9 cellular contexts compared by ENCODE assay signal in the genomic region with DNA sequence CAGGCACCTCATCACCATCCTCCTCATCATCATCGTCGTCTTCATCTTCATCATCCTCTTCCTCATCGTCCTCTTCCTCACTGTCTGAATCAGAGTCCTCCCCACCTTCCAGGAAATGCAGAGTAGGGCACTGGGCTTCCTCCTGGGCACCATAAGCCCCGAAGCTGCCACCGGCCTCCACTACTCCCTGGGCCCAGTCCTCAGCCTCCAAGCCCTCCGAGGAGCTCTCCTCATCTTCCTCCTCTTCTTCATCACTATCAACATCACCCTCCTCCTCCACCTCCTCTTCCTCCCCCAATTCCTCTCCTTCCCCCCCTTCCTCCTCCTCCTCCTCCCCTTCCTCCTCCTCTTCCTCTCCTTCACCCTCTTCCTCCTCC. TPM values are rescaled to one million over a fixed set of nuclear protein-coding genes. Genes with fewer than 3 reads are reported as not detected.
DNase-seq lines count a peak whose midpoint lies in the region; ATAC-seq and TF ChIP-seq lines count a peak whose summit lies in the region.
"Had no signal": no experiment of that assay in that cellular context is flagged by ENCODE, and none has a peak within 500 bp of the region (broad histone marks: within the 10 kb centered on the region; RNA-seq: fewer than 3 reads in every experiment).

No MANE protein-coding gene starts in this region.

- H3K4me3 Mint-ChIP-seq in activated T-cell treated with anti-CD3 and anti-CD28 coated beads, Interleukin-2, amount 50 U/mL, for 24 hours: peak overlapping the region; percentile 63
- peak overlapping the region; percentile 67 for H3K4me3 Mint-ChIP-seq in activated naive CD8-positive, alpha-beta T cell treated with anti-CD3 and anti-CD28 coated beads, Interleukin-2, amount 10 ng/mL, durations not matched to agents 7 days and 5 days
- peak overlapping the region; percentile 13 to 61 (median 58) for H3K4me3 Mint-ChIP-seq in immature natural killer cell

- H3K27me3 ChIP-seq in tibial nerve: no peaks in the 10 kb centered on the region

- no peaks in the 10 kb centered on the region for H3K9me3 Mint-ChIP-seq in activated T-cell treated with anti-CD3 and anti-CD28 coated beads, Interleukin-2, amount 50 U/mL, for 24 hours
- H3K9me3 Mint-ChIP-seq in activated naive CD8-positive, alpha-beta T cell treated with anti-CD3 and anti-CD28 coated beads, Interleukin-2, amount 10 ng/mL, durations not matched to agents 7 days and 5 days: no peaks in the 10 kb centered on the region
- no peaks in the 10 kb centered on the region for H3K9me3 Mint-ChIP-seq in immature natural killer cell

- peaks cover 0 to 22% (median 0%) of the 10 kb centered on the region in 3 donors for H3K36me3 ChIP-seq in tibial nerve

- peaks cover 0 to 73% (median 30%) of the 10 kb centered on the region in 4 donors for H3K4me1 ChIP-seq in tibial nerve

- H3K4me3 ChIP-seq in tibial nerve: peak overlapping the region in 2 of 4 donors; percentile 68 to 71

- H3K27me3 Mint-ChIP-seq in activated T-cell treated with anti-CD3 and anti-CD28 coated beads, Interleukin-2, amount 50 U/mL, for 24 hours: no peaks in the 10 kb centered on the region
- H3K27me3 Mint-ChIP-seq in activated naive CD8-positive, alpha-beta T cell treated with anti-CD3 and anti-CD28 coated beads, Interleukin-2, amount 10 ng/mL, durations not matched to agents 7 days and 5 days: peaks cover 15% of the 10 kb centered on the region
- H3K27me3 Mint-ChIP-seq in immature natural killer cell (ENCODE audit: low read depth in 3 of 3): peaks cover 2 to 6% (median 2%) of the 10 kb centered on the region in 3 donors

- POLR2A ChIA-PET in activated naive CD8-positive, alpha-beta T cell treated with anti-CD3 and anti-CD28 coated beads, Interleukin-2, amount 10 ng/mL, durations not matched to agents 7 days and 5 days (lab: Charles Lee): interaction anchor here (0.5 to 9.0 kb wide), 7 partner anchors 11 to 298 kb away, joined by 3 to 53 read pairs (median 7); a partner anchor contains a TSS

- H3K9me3 ChIP-seq in tibial nerve: no peaks in the 10 kb centered on the region

- no peak for TF ChIP-seq POLR2A in tibial nerve (IDR thresholded peaks at IDR 0.05)

- H3K36me3 Mint-ChIP-seq in activated T-cell treated with anti-CD3 and anti-CD28 coated beads, Interleukin-2, amount 50 U/mL, for 24 hours (ENCODE audit: low read depth): peaks cover 27% of the 10 kb centered on the region
- peaks cover 5% of the 10 kb centered on the region for H3K36me3 Mint-ChIP-seq in activated naive CD8-positive, alpha-beta T cell treated with anti-CD3 and anti-CD28 coated beads, Interleukin-2, amount 10 ng/mL, durations not matched to agents 7 days and 5 days
- no peaks in the 10 kb centered on the region for H3K36me3 Mint-ChIP-seq in immature natural killer cell

- TF ChIP-seq CTCF in tibial nerve (IDR thresholded peaks at IDR 0.05): no peak

- H3K4me1 Mint-ChIP-seq in activated T-cell treated with anti-CD3 and anti-CD28 coated beads, Interleukin-2, amount 50 U/mL, for 24 hours (ENCODE audit: low read depth): peaks cover 53% of the 10 kb centered on the region
- H3K4me1 Mint-ChIP-seq in activated naive CD8-positive, alpha-beta T cell treated with anti-CD3 and anti-CD28 coated beads, Interleukin-2, amount 10 ng/mL, durations not matched to agents 7 days and 5 days: peaks cover 38% of the 10 kb centered on the region
- H3K4me1 Mint-ChIP-seq in immature natural killer cell: peaks cover 53 to 55% of the 10 kb centered on the region in 2 donors

- no peak for DNase-seq in activated T-cell treated with anti-CD3 and anti-CD28 coated beads, Interleukin-2, amount 50 U/mL, for 24 hours
- DNase-seq in activated T-cell treated with anti-CD3 and anti-CD28 coated beads, Interleukin-2, amount 50 U/mL, for 48 hours: no peak
- DNase-seq in activated naive CD8-positive, alpha-beta T cell treated with anti-CD3 and anti-CD28 coated beads, Interleukin-2, amount 10 ng/mL, durations not matched to agents 7 days and 5 days: no peak
- DNase-seq in immature natural killer cell (no peak), substantia nigra (lab: John Stamatoyannopoulos, UW) (no peak), COLO668 (lab: John Stamatoyannopoulos, UW; ENCODE audit: unreplicated experiment) (no peak), GM19240 (ENCODE audit: insufficient read length, low spot score) (no peak), tibial nerve (ENCODE audit: low spot score in 2 of 2) (no peak)
- DNase-seq: kidney glomerular epithelial cell had no signal

- TF ChIP-seq EP300 in tibial nerve (IDR thresholded peaks at IDR 0.05): no peak

- H3K27ac ChIP-seq in substantia nigra (ENCODE audit: low read depth, low read length, poor library complexity, severe bottlenecking) (peak overlapping the region; percentile 23), tibial nerve (peak overlapping the region in 2 of 4 donors; percentile 54 to 87)

- WGBS in tibial nerve, 2 donors: 82 to 85% methylated on average over 6 of the region's 6 CpGs

- no peak for ATAC-seq in activated naive CD8-positive, alpha-beta T cell treated with anti-CD3 and anti-CD28 coated beads, Interleukin-2, amount 10 ng/mL, durations not matched to agents 7 days and 5 days (ENCODE audit: low read depth)

- peak overlapping the region; percentile 90 for H3K27ac Mint-ChIP-seq in activated T-cell treated with anti-CD3 and anti-CD28 coated beads, Interleukin-2, amount 50 U/mL, for 24 hours
- peak overlapping the region; percentile 56 for H3K27ac Mint-ChIP-seq in activated naive CD8-positive, alpha-beta T cell treated with anti-CD3 and anti-CD28 coated beads, Interleukin-2, amount 10 ng/mL, durations not matched to agents 7 days and 5 days
- peak overlapping the region; percentile 26 to 75 (median 54) for H3K27ac Mint-ChIP-seq in immature natural killer cell

RNA-seq across cellular contexts. Expression of a gene that starts 1.7 kb away (rescaled TPM):
- total RNA-seq in activated naive CD8-positive, alpha-beta T cell treated with anti-CD3 and anti-CD28 coated beads, Interleukin-2, amount 10 ng/mL, durations not matched to agents 7 days and 5 days: 10 to 100 TPM; 63.3 to 65.7 TPM
- 1 to 10 TPM; 1.0 to 1.7 (median 1.1) TPM for polyA plus RNA-seq in immature natural killer cell
- total RNA-seq in tibial nerve: 100 to 1,000 TPM in 2 of 4 donors, 10 to 100 TPM in 2; 72.8 to 109 (median 100) TPM

RNA-seq across cellular contexts. Expression of a gene that starts 3.6 kb away (rescaled TPM):
- total RNA-seq in activated naive CD8-positive, alpha-beta T cell treated with anti-CD3 and anti-CD28 coated beads, Interleukin-2, amount 10 ng/mL, durations not matched to agents 7 days and 5 days: not detected
- not detected for polyA plus RNA-seq in immature natural killer cell
- 1 to 10 TPM in 2 of 4 donors, not detected in 2; 1.1 to 1.8 TPM for total RNA-seq in tibial nerve

RNA-seq across cellular contexts. Expression of a gene that starts 11.3 kb away (rescaled TPM):
- total RNA-seq in activated naive CD8-positive, alpha-beta T cell treated with anti-CD3 and anti-CD28 coated beads, Interleukin-2, amount 10 ng/mL, durations not matched to agents 7 days and 5 days: 100 to 1,000 TPM; 263 to 264 TPM
- polyA plus RNA-seq in immature natural killer cell: 10 to 100 TPM; 25.3 to 42.0 (median 29.0) TPM
- total RNA-seq in tibial nerve: 10 to 100 TPM; 33.0 to 65.4 (median 43.9) TPM

RNA-seq across cellular contexts. Expression of a gene that starts 17.3 kb away (rescaled TPM):
- 10 to 100 TPM; 21.9 to 22.1 TPM for total RNA-seq in activated naive CD8-positive, alpha-beta T cell treated with anti-CD3 and anti-CD28 coated beads, Interleukin-2, amount 10 ng/mL, durations not matched to agents 7 days and 5 days
- 10 to 100 TPM; 16.4 to 27.5 (median 16.6) TPM for polyA plus RNA-seq in immature natural killer cell
- 10 to 100 TPM; 14.4 to 32.4 (median 22.2) TPM for total RNA-seq in tibial nerve

RNA-seq across cellular contexts. Expression of a gene that starts 35.5 kb away (rescaled TPM):
- 10 to 100 TPM; 11.1 to 12.5 TPM for total RNA-seq in activated naive CD8-positive, alpha-beta T cell treated with anti-CD3 and anti-CD28 coated beads, Interleukin-2, amount 10 ng/mL, durations not matched to agents 7 days and 5 days
- polyA plus RNA-seq in immature natural killer cell: 10 to 100 TPM; 16.3 to 23.1 (median 17.4) TPM
- 10 to 100 TPM in 3 of 4 donors, 1 to 10 TPM in 1; 9.4 to 20.7 (median 14.9) TPM for total RNA-seq in tibial nerve
